Comparison of ENCODE assay signal across 8 cellular contexts in genomic region chr4:189124149-189124758, GRCh38.
DNase-seq lines count a peak whose midpoint lies in the region; ATAC-seq and TF ChIP-seq lines count a peak whose summit lies in the region.

No MANE protein-coding gene starts in this region.

- peak; percentile 84 for TF ChIP-seq CTCF in H9 (conservative IDR thresholded peaks at IDR 0.05)
- peak; percentile 58 for TF ChIP-seq CTCF in PC-9 (conservative IDR thresholded peaks at IDR 0.05)
- TF ChIP-seq CTCF in foreskin fibroblast (IDR thresholded peaks at IDR 0.05; ENCODE audit: low read depth, low read length), result peak; percentile 88

- H3K36me3 ChIP-seq in PC-9 (ENCODE audit: low read depth), result no peaks in the 10 kb centered on the region

- H4K91ac ChIP-seq in H9 (ENCODE audit: insufficient read length, low read depth, low read length), result no peak overlapping the region

- H3K4me1 ChIP-seq in H9 (ENCODE audit: insufficient read depth, low read length), result no peaks in the 10 kb centered on the region
- no peaks in the 10 kb centered on the region for H3K4me1 ChIP-seq in PC-9 (replicated peaks; ENCODE audit: insufficient read depth)

- no peak overlapping the region for H2BK15ac ChIP-seq in H9 (ENCODE audit: low read depth, low read length)

- CTCF ChIA-PET in PC-9 (lab: Charles Lee), result no interaction called here

- H3K23ac ChIP-seq in H9 (ENCODE audit: insufficient read length, low read depth, low read length), result no peak overlapping the region

- intact Hi-C loops in PC-9 (cut with micrococcal nuclease; ENCODE audit: unreplicated experiment), result no loop called here

- H3K4ac ChIP-seq in H9 (ENCODE audit: low read depth, low read length), result no peak overlapping the region

- no peak overlapping the region for H3K18ac ChIP-seq in H9 (ENCODE audit: insufficient read length, low read depth, low read length)

- no peaks in the 10 kb centered on the region for H3K27me3 ChIP-seq in H9 (ENCODE audit: insufficient read depth, low read length)
- no peaks in the 10 kb centered on the region for H3K27me3 ChIP-seq in PC-9 (ENCODE audit: insufficient read depth, low read depth)

- H2BK12ac ChIP-seq in H9 (ENCODE audit: insufficient read length, low read depth, low read length), result no peak overlapping the region

- no peak overlapping the region for H3K9ac ChIP-seq in H9 (ENCODE audit: extremely low read depth, insufficient read length, low read length)

- no peaks in the 10 kb centered on the region for H3K27me3 Mint-ChIP-seq in H9 (ENCODE audit: low read depth)

- no peak overlapping the region for H3T11ph ChIP-seq in H9 (ENCODE audit: low read length)

- no peak for ATAC-seq in HG03280 (IDR thresholded peaks at IDR 0.05; ENCODE audit: unreplicated experiment)
- no peak for ATAC-seq in HG03045 (IDR thresholded peaks at IDR 0.05; ENCODE audit: unreplicated experiment)

- H4K5ac ChIP-seq in H9 (ENCODE audit: insufficient read length, low read depth, low read length), result no peak overlapping the region

- no peaks in the 10 kb centered on the region for H4K20me1 ChIP-seq in H9 (ENCODE audit: control insufficient read depth, insufficient read depth, insufficient read length)
- no peaks in the 10 kb centered on the region for H4K20me1 ChIP-seq in PC-9 (ENCODE audit: insufficient read depth)

- H3K9me3 ChIP-seq in H9 (ENCODE audit: control insufficient read depth, low read depth, low read length) (no peaks in the 10 kb centered on the region), PC-9 (ENCODE audit: insufficient read depth, low read depth) (no peaks in the 10 kb centered on the region)

- no peak overlapping the region for H4K8ac ChIP-seq in H9 (replicated peaks; ENCODE audit: insufficient read length, low read depth, low read length)

- no peak overlapping the region for H3K56ac ChIP-seq in H9 (ENCODE audit: insufficient read length, low read depth, low read length)

- no peak overlapping the region for H2BK20ac ChIP-seq in H9 (ENCODE audit: low read depth, low read length, poor library complexity, severe bottlenecking)

- H3K79me2 ChIP-seq in H9 (ENCODE audit: insufficient read depth, low read length) (no peaks in the 10 kb centered on the region), PC-9 (ENCODE audit: low read depth) (no peaks in the 10 kb centered on the region)

- no peak overlapping the region for H3K27ac Mint-ChIP-seq in H9

- POLR2A ChIA-PET in PC-9 (lab: Charles Lee; ENCODE audit: unreplicated experiment), result no interaction called here

- peaks cover 2 to 26% (median 3%) of the 10 kb centered on the region in 3 experiments; a peak in 5 of 7 replicates for H3K36me3 Mint-ChIP-seq in H9 (ENCODE audit: insufficient read depth in 1 of 3, low read depth in 3 of 3)

- no peaks in the 10 kb centered on the region for H3K79me1 ChIP-seq in H9 (ENCODE audit: insufficient read depth, low read depth, low read length, poor library complexity, severe bottlenecking)

- H3K9me2 ChIP-seq in PC-9 (ENCODE audit: insufficient read depth), result no peaks in the 10 kb centered on the region

- H2BK120ac ChIP-seq in H9 (ENCODE audit: low read depth, low read length, poor library complexity, severe bottlenecking), result no peak overlapping the region

- no TSS peak for BruUV-seq in PC-9 (replicated peaks; lab: Mats Ljungman, UMichigan)

- no peaks in the 10 kb centered on the region for H3K23me2 ChIP-seq in H9 (ENCODE audit: insufficient read length, low read depth, low read length, poor library complexity, severe bottlenecking)

- H3K9me3 Mint-ChIP-seq in H9, result peaks cover 14 to 17% of the 10 kb centered on the region in 2 experiments

- H3K4me3 ChIP-seq in PC-9 (no peak overlapping the region), foreskin fibroblast (ENCODE audit: low read depth in 1 of 2, low read length in 2 of 2) (no peak overlapping the region)

- no peaks in the 10 kb centered on the region for H3F3A ChIP-seq in PC-9 (ENCODE audit: insufficient read depth, low read depth)

- no peak overlapping the region for H3K14ac ChIP-seq in H9 (ENCODE audit: insufficient read depth, low read length)

- H2BK5ac ChIP-seq in H9 (ENCODE audit: insufficient read length, low read length), result no peak overlapping the region

- WGBS in H9 (ENCODE audit: extremely low coverage, insufficient read length, low lambda C conversion rate), result no CpG with 5 or more reads among the region's 10 CpGs

- no peak overlapping the region for H3K4me3 Mint-ChIP-seq in H9

- no peak for DNase-seq in H9
- no peak for DNase-seq in PC-9
- DNase-seq in foreskin fibroblast, result peak; percentile 21 to 79
- DNase-seq in retina, result peak; percentile 52
- DNase-seq in cerebellum (ENCODE audit: low spot score), result no peak
- DNase-seq in T1000 (lab: John Stamatoyannopoulos, UW), result no peak

- H3K27ac ChIP-seq in H9 (ENCODE audit: insufficient read length, low read depth, low read length), result no peak overlapping the region
- no peak overlapping the region for H3K27ac ChIP-seq in PC-9

- H3K4me1 Mint-ChIP-seq in H9, result peaks cover 4% of the 10 kb centered on the region in 2 experiments; a peak in 1 of 4 replicates

- H2AK5ac ChIP-seq in H9 (ENCODE audit: insufficient read length, low read length), result no peak overlapping the region

- H2AFZ ChIP-seq in H9 (ENCODE audit: low read length) (no peak overlapping the region), PC-9 (no peak overlapping the region)

- no peak overlapping the region for H3K4me2 ChIP-seq in H9 (ENCODE audit: insufficient read depth, insufficient read length, low read length)
- no peak overlapping the region; the same call in 1 of the 2 replicates for H3K4me2 ChIP-seq in PC-9

Comparison
In these comparisons a context has a peak if more than half of its experiments do, and no peak if none do; other contexts are left out.
1. DNase-seq: peak in foreskin fibroblast (2 of 2) and retina (single experiment); none in H9 (single experiment), PC-9 (0 of 2), cerebellum (single experiment) and T1000 (single experiment).
2. Peak in every context shown above with its lines, with median percentiles within 50 percentile points of each other: CTCF ChIP-seq.